8 cellular contexts compared by ENCODE assay signal in the genomic region with DNA sequence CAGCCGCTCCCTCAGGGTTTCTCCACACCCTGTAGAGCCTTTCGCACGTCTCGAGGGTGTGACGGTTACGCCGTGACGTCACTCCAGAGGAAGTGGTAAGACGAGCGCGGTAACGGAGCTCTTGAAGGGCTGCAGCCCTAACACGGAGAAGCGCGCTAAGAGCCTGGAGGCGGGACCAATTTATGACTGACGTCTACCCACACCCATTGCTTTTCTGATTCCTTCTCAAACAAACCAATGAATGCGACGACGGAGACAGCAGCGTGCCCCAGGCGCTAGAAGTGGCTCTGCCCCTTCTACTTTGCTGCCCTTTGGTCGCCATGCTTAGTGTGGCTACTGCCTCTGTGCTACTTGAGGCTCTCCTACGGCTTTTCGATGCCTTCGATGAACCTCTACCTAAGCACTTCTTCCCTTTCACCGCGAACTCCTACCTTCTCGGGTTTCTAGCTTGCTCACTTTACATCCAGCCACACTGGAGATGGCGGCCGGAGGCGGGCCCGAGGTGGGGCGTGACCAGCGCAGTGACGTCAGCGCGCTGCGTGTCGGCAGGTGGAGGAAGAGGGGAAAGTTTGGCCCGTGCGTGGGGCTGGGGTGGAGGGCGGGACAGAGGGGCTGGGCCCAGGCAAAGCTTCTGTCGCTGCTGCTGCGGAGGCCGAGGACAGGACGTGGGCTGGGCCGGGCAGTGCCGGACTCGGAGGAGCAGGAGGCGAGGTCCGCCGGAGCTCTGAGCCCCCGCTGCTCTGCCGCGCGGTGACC.
A peak's percentile ranks its signal among the peaks of the same experiment; 100 is the strongest.
DNase-seq lines count a peak whose midpoint lies in the region; ATAC-seq lines count a peak whose summit lies in the region.

A gene (plus strand): TSS at position 572 of the 756 bp plus-strand sequence. CDS start 340 bp downstream, outside the sequence.

- peak; percentile 88 for ATAC-seq in GM19351 (IDR thresholded peaks at IDR 0.05; ENCODE audit: unreplicated experiment)
- peak; percentile 87 for ATAC-seq in HG03521 (IDR thresholded peaks at IDR 0.05; ENCODE audit: unreplicated experiment)

- H3K27me3 ChIP-seq in BLaER1 treated with 17β-estradiol and CSF1 and Interleukin-3, amounts not matched to agents 10 nM and 100 nM: no peaks in the 10 kb centered on the region

- H3K4me2 ChIP-seq in BLaER1 treated with 17β-estradiol and CSF1 and Interleukin-3, amounts not matched to agents 10 nM and 100 nM: peak within 1 kb of the TSS; percentile 80 to 99 (median 96)

- H3K36me3 ChIP-seq in BLaER1 treated with 17β-estradiol and CSF1 and Interleukin-3, amounts not matched to agents 10 nM and 100 nM: 0 out of 22 replicates have a peak, but pooled peaks cover 0 to 6% (median 0%) of the 10 kb centered on the region in 11 experiments

- peak within 1 kb of the TSS; percentile 89 to 97 (median 93) for H3K4me3 ChIP-seq in BLaER1 treated with 17β-estradiol and CSF1 and Interleukin-3, amounts not matched to agents 10 nM and 100 nM

- peak within 1 kb of the TSS; percentile 92 to 100 (median 96) for H3K27ac ChIP-seq in BLaER1 treated with 17β-estradiol and CSF1 and Interleukin-3, amounts not matched to agents 10 nM and 100 nM

- peak within 1 kb of the TSS; percentile 82 to 98 (median 92) for H3K9ac ChIP-seq in BLaER1 treated with 17β-estradiol and CSF1 and Interleukin-3, amounts not matched to agents 10 nM and 100 nM

- DNase-seq in NCI-H748 treated with DMSO at 0.1 percent for 48 hours (lab: John Stamatoyannopoulos, UW): peak; percentile 90
- DNase-seq in activated CD4-positive, alpha-beta T cell treated with anti-CD3 and anti-CD28 coated beads, Interleukin-2, amount 50 U/mL, for 24 hours (ENCODE audit: low read depth in 1 of 2, low spot score in 1 of 2): peak; percentile 94 to 96
- DNase-seq in dedifferentiated amniotic fluid mesenchymal stem cell (ENCODE audit: extremely low spot score): peak; percentile 100
- DNase-seq in left kidney (ENCODE audit: low read depth, low spot score): peak; percentile 100
- DNase-seq in stimulated activated CD4-positive, alpha-beta T cell treated with anti-CD3 and anti-CD28 coated beads, Interleukin-2, amount 100 ng/mL, for 24 hours: peak; percentile 95 to 96

- H3K9me3 ChIP-seq in BLaER1 treated with 17β-estradiol and CSF1 and Interleukin-3, amounts not matched to agents 10 nM and 100 nM (replicated peaks in 1 of 11): no peaks in the 10 kb centered on the region; a peak in 1 of 22 replicates

- H3K4me1 ChIP-seq in BLaER1 treated with 17β-estradiol and CSF1 and Interleukin-3, amounts not matched to agents 10 nM and 100 nM: peaks cover 28 to 58% (median 36%) of the 10 kb centered on the region in 10 experiments

- peaks cover 13 to 40% (median 35%) of the 10 kb centered on the region in 11 experiments; a peak in 19 of 22 replicates for H4K20me1 ChIP-seq in BLaER1 treated with 17β-estradiol and CSF1 and Interleukin-3, amounts not matched to agents 10 nM and 100 nM

Comparison
In these comparisons a context has a peak if more than half of its experiments do, and no peak if none do; other contexts are left out.
1. Peak in every context shown above with its lines: DNase-seq, ATAC-seq, H3K4me3 ChIP-seq and H3K27ac ChIP-seq.